In the genomic region with DNA sequence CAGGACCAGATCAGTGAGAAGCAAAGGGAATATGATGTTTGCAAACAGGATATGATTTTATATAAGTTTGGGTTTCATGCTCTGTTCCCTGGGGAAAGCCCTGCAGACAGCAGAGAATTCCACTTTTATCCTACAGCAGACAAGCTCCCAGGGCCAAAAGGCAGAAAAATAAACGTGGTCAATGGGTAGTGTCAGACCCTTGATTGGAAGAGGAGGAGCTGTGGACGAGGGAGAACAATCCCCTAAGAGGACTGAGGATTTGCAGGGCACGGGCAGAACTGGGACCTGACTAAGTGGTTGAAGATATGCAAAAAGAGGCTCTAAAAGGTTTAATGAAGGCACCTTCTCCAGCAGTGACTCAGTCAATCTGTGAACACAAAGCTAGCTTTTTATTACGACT, we compare ENCODE assay signal across 23 cellular contexts.
DNase-seq lines count a peak whose midpoint lies in the region; ATAC-seq and TF ChIP-seq lines count a peak whose summit lies in the region.
"Had no signal": no experiment of that assay in that cellular context is flagged by ENCODE, and none has a peak within 500 bp of the region (broad histone marks: within the 10 kb centered on the region; RNA-seq: fewer than 3 reads in every experiment).

No MANE protein-coding gene starts in this region.

- H3K27ac ChIP-seq in RWPE2 (ENCODE audit: poor library complexity, severe bottlenecking), result peak overlapping the region; percentile 40
- peak overlapping the region; percentile 90 for H3K27ac ChIP-seq in osteoblast (ENCODE audit: low read depth, low read length)
- H3K27ac ChIP-seq: lower lobe of right lung, RWPE1, testis had no signal

- TF ChIP-seq CTCF in RWPE2 (IDR thresholded peaks at IDR 0.05; ENCODE audit: poor library complexity, severe bottlenecking) (no peak), osteoblast (IDR thresholded peaks at IDR 0.05; ENCODE audit: extremely low read depth, low read depth, low read length) (no peak)

- peak; percentile 6 for DNase-seq in ELR (ENCODE audit: low read depth)
- DNase-seq in RWPE2 (ENCODE audit: low spot score), result no peak
- peak; percentile 44 for DNase-seq in fibroblast of peridontal ligament (ENCODE audit: extremely low read depth)
- no peak for DNase-seq in osteoblast (ENCODE audit: insufficient read length, low spot score, missing footprints)
- no peak for DNase-seq in NCI-H146 (lab: John Stamatoyannopoulos, UW)
- no peak for DNase-seq in NCI-H1694 treated with DMSO at 0.1 percent for 48 hours (lab: John Stamatoyannopoulos, UW)
- DNase-seq: activated CD4-positive, alpha-beta T cell treated with anti-CD3 and anti-CD28 coated beads for 36 hours; activated T-cell treated with anti-CD3 and anti-CD28 coated beads, Interleukin-2, amount 50 U/mL, for 72 hours; CD8-positive, alpha-beta memory T cell; DMS53; lower lobe of right lung; naive thymus-derived CD4-positive, alpha-beta T cell; NCI-H1048; NCI-H2081 treated with DMSO at 0.1 percent for 48 hours; NCI-H510A treated with DMSO at 0.1 percent for 48 hours; posterior cingulate gyrus; T-helper 1 cell; testis had no signal

- no peaks in the 10 kb centered on the region for H3K9me3 ChIP-seq in RWPE2 (ENCODE audit: severe bottlenecking)
- H3K9me3 ChIP-seq in osteoblast (ENCODE audit: low read depth, low read length), result no peaks in the 10 kb centered on the region
- H3K9me3 ChIP-seq: HAP-1, lower lobe of right lung, testis had no signal

- peaks cover 7% of the 10 kb centered on the region for H3K4me1 ChIP-seq in RWPE2 (ENCODE audit: insufficient read depth, poor library complexity, severe bottlenecking)
- H3K4me1 ChIP-seq in osteoblast (ENCODE audit: insufficient read depth, low read length), result peaks cover 40% of the 10 kb centered on the region
- H3K4me1 ChIP-seq: lower lobe of right lung, testis had no signal

- H3K27me3 ChIP-seq in RWPE2 (ENCODE audit: insufficient read depth, poor library complexity, severe bottlenecking) (no peaks in the 10 kb centered on the region), osteoblast (ENCODE audit: insufficient read depth, low read length) (no peaks in the 10 kb centered on the region)
- H3K27me3 ChIP-seq: testis had no signal

- peak overlapping the region; percentile 64 for H3K4me2 ChIP-seq in osteoblast (ENCODE audit: insufficient read depth, low read length)

- H3K36me3 ChIP-seq in RWPE2 (ENCODE audit: low read depth) (no peaks in the 10 kb centered on the region), osteoblast (ENCODE audit: insufficient read depth, low read length) (no peaks in the 10 kb centered on the region)
- H3K36me3 ChIP-seq: HAP-1, lower lobe of right lung had no signal

- ATAC-seq in RWPE2 (ENCODE audit: low read depth) (no peak), GM18511 (IDR thresholded peaks at IDR 0.05; ENCODE audit: unreplicated experiment) (no peak)
- ATAC-seq: activated CD4-positive, alpha-beta T cell treated with anti-CD3 and anti-CD28 coated beads for 36 hours; activated T-cell treated with anti-CD3 and anti-CD28 coated beads, Interleukin-2, amount 50 U/mL, for 72 hours; K562; lower lobe of right lung; naive thymus-derived CD4-positive, alpha-beta T cell; stimulated activated memory B cell treated with anti-CD40 and anti-IgM and Interleukin-4, amounts not matched to agents 10 μg/mL and 1 μg/mL and 100 μg/mL, for 72 hours had no signal

- no peaks in the 10 kb centered on the region for H4K20me1 ChIP-seq in osteoblast (ENCODE audit: insufficient read depth, low read length)

- no peaks in the 10 kb centered on the region for H3K79me2 ChIP-seq in osteoblast (ENCODE audit: insufficient read depth, low read length)

- H3K4me3 ChIP-seq in RWPE2 (ENCODE audit: severe bottlenecking) (no peak overlapping the region), osteoblast (ENCODE audit: insufficient read depth, low read length) (peak overlapping the region; percentile 38)
- H3K4me3 ChIP-seq: HAP-1, K562, lower lobe of right lung, testis had no signal

- H2AFZ ChIP-seq in osteoblast (ENCODE audit: low read length), result peak overlapping the region; percentile 68

Comparison
In these comparisons a context has a peak if more than half of its experiments do, and no peak if none do; other contexts are left out.
1. DNase-seq: peak in ELR (single experiment) and fibroblast of peridontal ligament (single experiment); none in RWPE2 (single experiment), osteoblast (single experiment), NCI-H146 (single experiment) and NCI-H1694 treated with DMSO at 0.1 percent for 48 hours (single experiment).